ENCODE assay signal across 19 cellular contexts in genomic region chr20:32128167-32128566, GRCh38. TPM values are rescaled to one million over a fixed set of nuclear protein-coding genes. Genes with fewer than 3 reads are reported as not detected.
A peak's percentile ranks its signal among the peaks of the same experiment; 100 is the strongest.
DNase-seq lines count a peak whose midpoint lies in the region; ATAC-seq and TF ChIP-seq lines count a peak whose summit lies in the region.
"Had no signal": no experiment of that assay in that cellular context is flagged by ENCODE, and none has a peak within 500 bp of the region (broad histone marks: within the 10 kb centered on the region; RNA-seq: fewer than 3 reads in every experiment).

No MANE protein-coding gene starts in this region.

- H3K36me3 ChIP-seq in liver (ENCODE audit: control insufficient read depth in 4 of 4, insufficient read depth in 3 of 4, low read depth in 1 of 4, low read length in 3 of 4): peaks cover 2 to 7% (median 4%) of the 10 kb centered on the region in 4 donors

- TF ChIP-seq RAD21 in liver (IDR thresholded peaks at IDR 0.05): no peak

- H3K4me3 ChIP-seq in coronary artery (no peak overlapping the region), liver (ENCODE audit: low read depth in 1 of 3, low read length in 3 of 3) (no peak overlapping the region)
- H3K4me3 ChIP-seq: A549; BLaER1 treated with 17β-estradiol and CSF1 and Interleukin-3, amounts not matched to agents 10 nM and 100 nM had no signal

- peak; percentile 36 for DNase-seq in HuH-7.5 (ENCODE audit: low spot score)
- DNase-seq in coronary artery (ENCODE audit: low spot score): peak; percentile 7
- no peak for DNase-seq in left lobe of liver (ENCODE audit: low spot score)
- DNase-seq in activated T-cell treated with anti-CD3 and anti-CD28 coated beads, Interleukin-2, amount 50 U/mL, for 1 hour: no peak
- DNase-seq in inferior parietal cortex (ENCODE audit: extremely low spot score): no peak
- no peak for DNase-seq in cerebellum (ENCODE audit: low spot score)
- DNase-seq: AML-193; Calu3; CD4-positive, alpha-beta T cell; CD8-positive, alpha-beta T cell; DMS79 treated with DMSO at 0.1 percent for 48 hours; GF-D8 had no signal

- peaks cover 0 to 12% (median 8%) of the 10 kb centered on the region in 4 donors for H3K4me1 ChIP-seq in liver (ENCODE audit: control insufficient read depth in 4 of 4, insufficient read depth in 4 of 4, low read length in 3 of 4)
- H3K4me1 ChIP-seq: A549, Caco-2 had no signal

- TF ChIP-seq CTCF in coronary artery (IDR thresholded peaks at IDR 0.05) (no peak), liver (IDR thresholded peaks at IDR 0.05; ENCODE audit: low read depth, low read length, missing input control) (no peak)

- ATAC-seq in left lobe of liver (peak; percentile 88), HG02763 (IDR thresholded peaks at IDR 0.05; ENCODE audit: unreplicated experiment) (no peak)
- ATAC-seq: A549; CD8-positive, alpha-beta T cell had no signal

- no peaks in the 10 kb centered on the region for H3K9me3 ChIP-seq in liver (ENCODE audit: control insufficient read depth in 4 of 4, low read length in 3 of 4)
- H3K9me3 ChIP-seq: A549; BLaER1 treated with 17β-estradiol and CSF1 and Interleukin-3, amounts not matched to agents 10 nM and 100 nM; Caco-2 had no signal

- no peaks in the 10 kb centered on the region for H3K27me3 ChIP-seq in liver (ENCODE audit: control insufficient read depth in 4 of 4, insufficient read depth in 4 of 4, low read length in 3 of 4)
- H3K27me3 ChIP-seq: BLaER1 treated with 17β-estradiol and CSF1 and Interleukin-3, amounts not matched to agents 10 nM and 100 nM had no signal

- H3K9ac ChIP-seq in liver (ENCODE audit: low read depth in 1 of 2, low read length in 2 of 2): no peak overlapping the region
- H3K9ac ChIP-seq: BLaER1 treated with 17β-estradiol and CSF1 and Interleukin-3, amounts not matched to agents 10 nM and 100 nM had no signal

- 66% methylated on average over 2 of the region's 2 CpGs for WGBS in liver

- no peak overlapping the region for H3K27ac ChIP-seq in coronary artery
- no peak overlapping the region for H3K27ac ChIP-seq in liver (ENCODE audit: low read depth in 1 of 2, low read length in 2 of 2)
- H3K27ac ChIP-seq: 22Rv1; A549; BLaER1 treated with 17β-estradiol and CSF1 and Interleukin-3, amounts not matched to agents 10 nM and 100 nM; C4-2B had no signal

TF ChIP-seq in liver, 16 proteins besides CTCF, POLR2A, EP300 and RAD21:
- TF ChIP-seq HNF4A (conservative IDR thresholded peaks at IDR 0.05) (peak; percentile 33 to 66), FOXA2 (IDR thresholded peaks at IDR 0.05) (no peak), GABPA (IDR thresholded peaks at IDR 0.05 in 1 of 2, conservative IDR thresholded peaks at IDR 0.05 in 1 of 2) (no peak), NR2F2 (IDR thresholded peaks at IDR 0.05) (no peak), REST (IDR thresholded peaks at IDR 0.05) (no peak), TAF1 (conservative IDR thresholded peaks at IDR 0.05) (no peak), RXRA (IDR thresholded peaks at IDR 0.05) (peak; percentile 46 to 75), JUND (IDR thresholded peaks at IDR 0.05) (no peak)

RNA-seq across cellular contexts. Expression of gene TM9SF4, which starts 18.7 kb away (rescaled TPM):
- 25.3 TPM for total RNA-seq in left lobe of liver
- 10 to 100 TPM; 20.7 to 23.8 TPM for total RNA-seq in liver
- polyA plus RNA-seq in liver: 10 to 100 TPM; 15.9 to 26.2 TPM
- total RNA-seq in cerebellum: 21.9 TPM

Comparison
In these comparisons a context has a peak if more than half of its experiments do, and no peak if none do; other contexts are left out.
1. DNase-seq: peak in HuH-7.5 (single experiment) and coronary artery (single experiment); none in left lobe of liver (single experiment), activated T-cell treated with anti-CD3 and anti-CD28 coated beads, Interleukin-2, amount 50 U/mL, for 1 hour (single experiment), inferior parietal cortex (single experiment) and cerebellum (single experiment).